ENCODE assay signal across 1 cellular context in the genomic region with DNA sequence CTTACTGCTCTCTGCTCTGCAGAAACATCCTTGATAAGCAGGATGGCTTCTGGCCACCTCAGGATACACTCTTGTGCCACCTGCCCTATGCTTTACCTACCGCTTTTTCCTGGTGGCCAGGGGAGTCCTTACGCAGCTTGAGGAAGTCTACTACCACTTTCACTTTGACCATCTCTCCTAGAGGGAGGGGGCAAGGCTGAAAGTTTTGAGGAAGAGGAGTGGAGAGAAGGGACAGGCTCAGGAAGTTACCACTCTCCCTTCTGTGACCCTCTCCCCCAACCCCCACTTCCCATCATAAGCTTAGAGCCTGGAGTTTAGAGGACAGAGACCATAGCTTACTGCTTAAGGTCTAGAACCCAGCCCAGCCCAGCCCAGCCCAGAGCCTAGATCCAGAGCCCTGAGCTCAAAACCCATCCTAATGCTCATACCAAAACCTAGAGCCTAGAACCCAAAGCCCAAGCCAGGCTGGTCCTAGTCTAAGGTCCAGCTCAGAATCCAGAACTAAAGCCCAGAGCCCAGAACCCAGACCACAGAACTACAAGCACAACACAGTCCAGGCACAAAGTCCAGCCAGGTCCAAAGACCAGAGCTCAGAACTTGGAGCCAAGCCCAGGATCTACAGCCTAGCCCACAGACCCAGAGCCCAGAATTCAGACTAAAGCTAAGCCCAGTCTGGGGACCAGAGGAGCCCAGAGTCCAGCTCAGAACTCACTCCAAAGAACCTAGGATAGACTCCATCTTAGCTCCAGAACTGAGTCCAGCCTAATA.
TF ChIP-seq lines count a peak whose summit lies in the region.

No MANE protein-coding gene starts in this region.

TF ChIP-seq in HepG2, 621 proteins besides CTCF, POLR2A, EP300 and RAD21:
- TF ChIP-seq HNF4A (CRISPR knock-in tag; IDR thresholded peaks at IDR 0.05) (peak; percentile 48; the same call in 1 of the 2 replicates), ZNF790 (CRISPR knock-in tag; IDR thresholded peaks at IDR 0.05; ENCODE audit: borderline replicate concordance) (no peak)
TF ChIP-seq in HepG2: peak in this region for 1.
